18 cellular contexts compared by ENCODE assay signal in genomic region chr1:21899972-21900371, GRCh38. TPM values are rescaled to one million over a fixed set of nuclear protein-coding genes. Genes with fewer than 3 reads are reported as not detected.
A peak's percentile ranks its signal among the peaks of the same experiment; 100 is the strongest.
DNase-seq lines count a peak whose midpoint lies in the region; ATAC-seq and TF ChIP-seq lines count a peak whose summit lies in the region.
"Had no signal": no experiment of that assay in that cellular context is flagged by ENCODE, and none has a peak within 500 bp of the region (broad histone marks: within the 10 kb centered on the region; RNA-seq: fewer than 3 reads in every experiment).

No MANE protein-coding gene starts in this region.

- no peak for TF ChIP-seq CTCF in lung (IDR thresholded peaks at IDR 0.05; ENCODE audit: control extremely low read depth, extremely low read depth)

- ATAC-seq in lung (ENCODE audit: insufficient read depth, low FRiP score) (no peak), GM21717 (IDR thresholded peaks at IDR 0.05; ENCODE audit: unreplicated experiment) (no peak), GM21576 (IDR thresholded peaks at IDR 0.05; ENCODE audit: unreplicated experiment) (no peak), GM19324 (IDR thresholded peaks at IDR 0.05; ENCODE audit: low FRiP score, unreplicated experiment) (no peak)
- ATAC-seq: HCT116 had no signal

- H3K27ac ChIP-seq in duodenal mucosa (ENCODE audit: low read depth, low read length) (peak overlapping the region; percentile 39), lung (ENCODE audit: low read depth in 1 of 2, low read length in 1 of 2) (peak overlapping the region; percentile 58 to 60), skin epidermis (peak overlapping the region in 13 of 21 experiments; percentile 4 to 89 (median 49)), substantia nigra (ENCODE audit: low read depth, low read length, poor library complexity, severe bottlenecking) (no peak overlapping the region)

- peak; percentile 44 for DNase-seq in GDM1 (lab: John Stamatoyannopoulos, UW)
- no peak for DNase-seq in lung (ENCODE audit: low spot score)
- DNase-seq in substantia nigra (lab: John Stamatoyannopoulos, UW): no peak
- DNase-seq: activated naive CD8-positive, alpha-beta T cell treated with anti-CD3 and anti-CD28 coated beads for 36 hours; DND-41; effector CD4-positive, alpha-beta T cell; head of caudate nucleus; IMR-90; midbrain; NCI-H1105 treated with DMSO at 0.1 percent for 48 hours; NCI-H526; SHP77 treated with DMSO at 0.1 percent for 48 hours had no signal

- WGBS in lung, 2 donors: 15 to 36% methylated on average over 8 of the region's 8 CpGs

- no peak overlapping the region for H3K9ac ChIP-seq in duodenal mucosa (ENCODE audit: low read depth in 1 of 2, low read length in 2 of 2)

- H3K9me3 ChIP-seq in duodenal mucosa (ENCODE audit: control insufficient read depth in 1 of 2, low read length in 2 of 2) (no peaks in the 10 kb centered on the region), lung (ENCODE audit: control insufficient read depth in 2 of 2, insufficient read depth in 1 of 2, low read length in 1 of 2) (no peaks in the 10 kb centered on the region)

- peaks cover 7 to 12% of the 10 kb centered on the region in 2 donors for H3K36me3 ChIP-seq in duodenal mucosa (ENCODE audit: control insufficient read depth in 1 of 2, insufficient read depth in 2 of 2, low read length in 2 of 2)
- H3K36me3 ChIP-seq in lung (ENCODE audit: control insufficient read depth in 2 of 2, insufficient read depth in 2 of 2, low read length in 2 of 2): peaks cover 2 to 5% of the 10 kb centered on the region in 2 donors

- H3K27me3 ChIP-seq in duodenal mucosa (ENCODE audit: control insufficient read depth in 1 of 2, insufficient read depth in 2 of 2, low read length in 2 of 2) (no peaks in the 10 kb centered on the region), lung (ENCODE audit: control insufficient read depth, insufficient read depth) (no peaks in the 10 kb centered on the region)

- H3K4me3 ChIP-seq in duodenal mucosa (ENCODE audit: low read depth in 1 of 2, low read length in 2 of 2): no peak overlapping the region
- no peak overlapping the region for H3K4me3 ChIP-seq in lung
- no peak overlapping the region for H3K4me3 ChIP-seq in skin epidermis

- H3K4me1 ChIP-seq in duodenal mucosa (ENCODE audit: control insufficient read depth in 1 of 2, insufficient read depth in 2 of 2, low read length in 2 of 2): peaks cover 60 to 70% of the 10 kb centered on the region in 2 donors
- H3K4me1 ChIP-seq in lung (ENCODE audit: control insufficient read depth in 2 of 2, insufficient read depth in 2 of 2, low read length in 2 of 2): peaks cover 16 to 46% of the 10 kb centered on the region in 2 donors

RNA-seq across cellular contexts. Expression of gene HSPG2, which starts 37.1 kb away (rescaled TPM):
- 100 to 1,000 TPM; 180 to 335 TPM for total RNA-seq in lung
- polyA plus RNA-seq in lung: 100 to 1,000 TPM in 1 of 2 donors, 10 to 100 TPM in 1; 58.0 to 100 TPM
